In the genomic region with DNA sequence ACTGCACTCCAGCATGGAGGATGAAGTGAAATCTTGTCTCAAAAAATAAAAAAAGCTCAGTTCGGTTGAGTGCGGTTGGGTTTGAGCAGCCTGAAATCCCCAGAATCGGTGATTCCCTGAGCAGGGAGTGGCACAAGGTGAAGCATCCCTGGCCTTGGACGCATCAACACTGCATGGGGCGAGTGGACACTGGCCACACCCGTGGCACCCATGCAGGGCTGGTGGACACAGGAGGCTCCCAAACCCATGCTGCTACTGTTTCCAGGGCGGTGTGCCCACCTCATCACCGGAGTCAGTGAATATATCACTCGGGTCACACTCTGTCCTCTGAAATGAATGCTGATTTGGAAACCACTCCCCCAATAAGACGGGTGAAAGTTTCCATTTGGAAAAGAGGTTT, we compare ENCODE assay signal across 33 cellular contexts. TPM values are rescaled to one million over a fixed set of nuclear protein-coding genes. Genes with fewer than 3 reads are reported as not detected.
"Had no signal": no experiment of that assay in that cellular context is flagged by ENCODE, and none has a peak within 500 bp of the region (broad histone marks: within the 10 kb centered on the region; RNA-seq: fewer than 3 reads in every experiment).

No MANE protein-coding gene starts in this region.

- H3K27ac ChIP-seq: adrenal gland, breast epithelium, left ventricle myocardium inferior, neutrophil, VCaP had no signal

- H3K36me3 Mint-ChIP-seq: activated CD8-positive, alpha-beta memory T cell treated with anti-CD3 and anti-CD28 coated beads, Interleukin-2, amount 10 ng/mL, durations not matched to agents 7 days and 5 days; activated naive CD8-positive, alpha-beta T cell; immature natural killer cell; T-cell had no signal

- H3K4me3 ChIP-seq: adrenal gland, breast epithelium, left ventricle myocardium inferior had no signal

- H3K27me3 Mint-ChIP-seq: activated CD8-positive, alpha-beta memory T cell treated with anti-CD3 and anti-CD28 coated beads, Interleukin-2, amount 10 ng/mL, durations not matched to agents 7 days and 5 days had no signal

- DNase-seq: activated CD4-positive, alpha-beta T cell treated with anti-CD3 and anti-CD28 coated beads, Interleukin-2, amount 10 ng/mL, durations not matched to agents 7 days and 5 days; activated CD4-positive, CD25-positive, alpha-beta regulatory T cell treated with anti-CD3 and anti-CD28 coated beads, Interleukin-2, amount 50 U/mL, for 72 hours; activated CD8-positive, alpha-beta memory T cell treated with anti-CD3 and anti-CD28 coated beads, Interleukin-2, amount 10 ng/mL, durations not matched to agents 7 days and 5 days; activated CD8-positive, alpha-beta T cell treated with anti-CD3 and anti-CD28 coated beads for 36 hours; activated naive CD4-positive, alpha-beta T cell; activated T-cell treated with anti-CD3 and anti-CD28 coated beads for 4 hours; cerebellar nuclear complex; effector CD4-positive, alpha-beta T cell; foreskin fibroblast; immature natural killer cell; kidney glomerular epithelial cell; mammary epithelial cell; SIG-M5; SK-N-SH; stimulated activated CD4-positive, alpha-beta T cell treated with anti-CD3 and anti-CD28 coated beads, Interleukin-12 subunit alpha, Interleukin-12 subunit beta, amount 100 ng/mL, for 4 hours; stimulated activated CD4-positive, alpha-beta T cell treated with anti-CD3 and anti-CD28 coated beads, Interleukin-4, amount 100 ng/mL, for 4 hours; stimulated activated naive CD8-positive, alpha-beta T cell treated with anti-CD3 and anti-CD28 coated beads, Interleukin-15, Interleukin-2, amounts not matched to agents 100 U/mL and 50 U/mL, for 24 hours; T-cell; trophoblast cell had no signal

- H3K9me3 Mint-ChIP-seq: activated CD4-positive, alpha-beta T cell treated with anti-CD3 and anti-CD28 coated beads, Interleukin-2, amount 10 ng/mL, durations not matched to agents 7 days and 5 days; activated CD8-positive, alpha-beta T cell treated with anti-CD3 and anti-CD28 coated beads for 36 hours; immature natural killer cell; T-cell; T-helper 2 cell treated with Interferon-gamma antibody and Interleukin-4, amounts not matched to agents 5 μg/mL and 100 μg/mL, for 36 hours had no signal

- H3K9me3 ChIP-seq: adrenal gland, breast epithelium, left ventricle myocardium inferior, neutrophil, SK-N-SH had no signal

- H3K4me1 Mint-ChIP-seq: activated CD4-positive, alpha-beta T cell treated with anti-CD3 and anti-CD28 coated beads, Interleukin-2, amount 10 ng/mL, durations not matched to agents 7 days and 5 days; mesothelial cell of epicardium had no signal

- H3K4me1 ChIP-seq: adrenal gland, breast epithelium, left ventricle myocardium inferior had no signal

- H3K36me3 ChIP-seq: adrenal gland, breast epithelium, left ventricle myocardium inferior, neutrophil had no signal

- H3K4me3 Mint-ChIP-seq: activated CD4-positive, alpha-beta T cell treated with anti-CD3 and anti-CD28 coated beads, Interleukin-2, amount 10 ng/mL, durations not matched to agents 7 days and 5 days; activated CD8-positive, alpha-beta memory T cell treated with anti-CD3 and anti-CD28 coated beads, Interleukin-2, amount 10 ng/mL, durations not matched to agents 7 days and 5 days; activated CD8-positive, alpha-beta T cell treated with anti-CD3 and anti-CD28 coated beads for 36 hours; activated naive CD8-positive, alpha-beta T cell; immature natural killer cell; mesothelial cell of epicardium; nephron; T-cell; T-helper 2 cell treated with Interferon-gamma antibody and Interleukin-4, amounts not matched to agents 5 μg/mL and 100 μg/mL, for 36 hours had no signal

- H3K27ac Mint-ChIP-seq: activated CD4-positive, alpha-beta T cell treated with anti-CD3 and anti-CD28 coated beads, Interleukin-2, amount 10 ng/mL, durations not matched to agents 7 days and 5 days; activated CD8-positive, alpha-beta memory T cell treated with anti-CD3 and anti-CD28 coated beads, Interleukin-2, amount 10 ng/mL, durations not matched to agents 7 days and 5 days; activated CD8-positive, alpha-beta T cell treated with anti-CD3 and anti-CD28 coated beads for 36 hours; activated naive CD8-positive, alpha-beta T cell; immature natural killer cell; mesothelial cell of epicardium; T-cell; T-helper 2 cell treated with Interferon-gamma antibody and Interleukin-4, amounts not matched to agents 5 μg/mL and 100 μg/mL, for 36 hours had no signal

- ATAC-seq: activated CD8-positive, alpha-beta memory T cell treated with anti-CD3 and anti-CD28 coated beads, Interleukin-2, amount 10 ng/mL, durations not matched to agents 7 days and 5 days; activated CD8-positive, alpha-beta T cell treated with anti-CD3 and anti-CD28 coated beads for 36 hours; stimulated activated naive CD8-positive, alpha-beta T cell treated with anti-CD3 and anti-CD28 coated beads, Interleukin-15, Interleukin-2, amounts not matched to agents 100 U/mL and 50 U/mL, for 24 hours; T-cell had no signal

- FAIRE-seq: astrocyte, endometrium had no signal

- H3K27me3 ChIP-seq: adrenal gland had no signal

RNA-seq across cellular contexts. Expression of gene ACTRT2, which starts 53.4 kb away (rescaled TPM):
- total RNA-seq: activated CD4-positive, alpha-beta T cell treated with anti-CD3 and anti-CD28 coated beads, Interleukin-2, amount 10 ng/mL, durations not matched to agents 7 days and 5 days; activated CD8-positive, alpha-beta memory T cell treated with anti-CD3 and anti-CD28 coated beads, Interleukin-2, amount 10 ng/mL, durations not matched to agents 7 days and 5 days; activated CD8-positive, alpha-beta T cell treated with anti-CD3 and anti-CD28 coated beads for 36 hours; adrenal gland; astrocyte; breast epithelium; epithelial cell of proximal tubule; fibroblast of lung; left ventricle myocardium inferior; mammary epithelial cell; mesothelial cell of epicardium; subcutaneous adipose tissue; T-cell had no signal
- polyA plus RNA-seq: adrenal gland, fibroblast of lung, immature natural killer cell, mammary epithelial cell, SK-N-SH had no signal
